1 cellular context compared by ENCODE assay signal in the genomic region with DNA sequence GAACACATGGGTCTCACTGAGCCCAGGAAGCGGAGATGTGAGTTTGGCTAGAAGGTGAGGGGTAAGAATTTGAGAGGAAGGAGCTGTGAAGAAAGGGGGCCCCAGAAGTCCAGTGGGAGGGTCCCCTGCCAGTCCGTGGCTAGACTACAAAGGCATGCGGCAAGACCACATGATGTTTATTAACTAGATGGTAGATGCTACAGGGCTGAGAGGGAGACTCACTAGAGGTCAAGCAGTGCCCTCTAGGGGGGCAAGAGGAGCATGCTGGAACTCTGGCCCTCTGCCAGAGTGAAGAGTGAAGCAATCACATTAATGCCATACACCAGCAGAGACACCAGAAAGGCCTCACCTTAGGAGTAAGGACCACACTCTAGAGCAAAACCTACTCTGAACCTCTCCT.
A peak's percentile ranks its signal among the peaks of the same experiment; 100 is the strongest.
TF ChIP-seq lines count a peak whose summit lies in the region.

No MANE protein-coding gene starts in this region.

TF ChIP-seq in K562, 482 proteins besides CTCF, POLR2A, EP300 and RAD21 (continued from another document):
- TF ChIP-seq ZNF407 (IDR thresholded peaks at IDR 0.05; ENCODE audit: low read depth) (no peak), TFE3 (CRISPR knock-in tag; IDR thresholded peaks at IDR 0.05) (no peak), FOXK2 (conservative IDR thresholded peaks at IDR 0.05 in 1 of 2, IDR thresholded peaks at IDR 0.05 in 1 of 2; ENCODE audit: low read depth in 2 of 2) (0 out of 4 replicates have a peak, but pooled peaks of 1 of the 2 experiments have one; percentile 36), MBD2 (IDR thresholded peaks at IDR 0.05; ENCODE audit: borderline replicate concordance, low read depth) (no peak), ZNF408 (CRISPR knock-in tag; IDR thresholded peaks at IDR 0.05; ENCODE audit: low read depth) (no peak), CXXC5 (CRISPR knock-in tag; IDR thresholded peaks at IDR 0.05) (peak; percentile 8; the same call in 1 of the 2 replicates), SAFB2 (IDR thresholded peaks at IDR 0.05; ENCODE audit: borderline replicate concordance, low read depth, low read length, severe bottlenecking) (no peak), TBL1XR1 (IDR thresholded peaks at IDR 0.05; ENCODE audit: low read length in 2 of 2) (no peak), CUX1 (CRISPR knock-in tag; IDR thresholded peaks at IDR 0.05) (no peak), MAZ (CRISPR knock-in tag; conservative IDR thresholded peaks at IDR 0.05 in 1 of 2, IDR thresholded peaks at IDR 0.05 in 1 of 2) (peak in 1 of 2 experiments; percentile 57; a peak in 1 of 4 replicates), NFIC (IDR thresholded peaks at IDR 0.05) (peak; percentile 98), PRPF4 (IDR thresholded peaks at IDR 0.05; ENCODE audit: insufficient read depth, low read depth, low read length, poor library complexity, severe bottlenecking) (no peak), BCL6 (CRISPR knock-in tag; IDR thresholded peaks at IDR 0.05) (no peak), ZNF274 (IDR thresholded peaks at IDR 0.05; ENCODE audit: borderline replicate concordance, low read depth, low read length) (no peak), SMC3 (conservative IDR thresholded peaks at IDR 0.05; ENCODE audit: insufficient read depth, low read depth, low read length) (peak; percentile 82), ZNF592 (IDR thresholded peaks at IDR 0.05) (no peak), ZNF511 (CRISPR knock-in tag; IDR thresholded peaks at IDR 0.05) (no peak), SMAD1 (IDR thresholded peaks at IDR 0.05; ENCODE audit: low read depth, low read length, partially characterized antibody) (peak; percentile 59)
- TF ChIP-seq, protein P1, sequence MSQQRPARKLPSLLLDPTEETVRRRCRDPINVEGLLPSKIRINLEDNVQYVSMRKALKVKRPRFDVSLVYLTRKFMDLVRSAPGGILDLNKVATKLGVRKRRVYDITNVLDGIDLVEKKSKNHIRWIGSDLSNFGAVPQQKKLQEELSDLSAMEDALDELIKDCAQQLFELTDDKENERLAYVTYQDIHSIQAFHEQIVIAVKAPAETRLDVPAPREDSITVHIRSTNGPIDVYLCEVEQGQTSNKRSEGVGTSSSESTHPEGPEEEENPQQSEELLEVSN (IDR thresholded peaks at IDR 0.05; ENCODE audit: borderline replicate concordance in 1 of 2, extremely low read depth in 1 of 2, insufficient read depth in 1 of 2, insufficient read length in 1 of 2, low read depth in 1 of 2, low read length in 1 of 2, poor library complexity in 1 of 2, severe bottlenecking in 1 of 2): peak in 1 of 2 experiments; percentile 14
- TF ChIP-seq, protein P2, sequence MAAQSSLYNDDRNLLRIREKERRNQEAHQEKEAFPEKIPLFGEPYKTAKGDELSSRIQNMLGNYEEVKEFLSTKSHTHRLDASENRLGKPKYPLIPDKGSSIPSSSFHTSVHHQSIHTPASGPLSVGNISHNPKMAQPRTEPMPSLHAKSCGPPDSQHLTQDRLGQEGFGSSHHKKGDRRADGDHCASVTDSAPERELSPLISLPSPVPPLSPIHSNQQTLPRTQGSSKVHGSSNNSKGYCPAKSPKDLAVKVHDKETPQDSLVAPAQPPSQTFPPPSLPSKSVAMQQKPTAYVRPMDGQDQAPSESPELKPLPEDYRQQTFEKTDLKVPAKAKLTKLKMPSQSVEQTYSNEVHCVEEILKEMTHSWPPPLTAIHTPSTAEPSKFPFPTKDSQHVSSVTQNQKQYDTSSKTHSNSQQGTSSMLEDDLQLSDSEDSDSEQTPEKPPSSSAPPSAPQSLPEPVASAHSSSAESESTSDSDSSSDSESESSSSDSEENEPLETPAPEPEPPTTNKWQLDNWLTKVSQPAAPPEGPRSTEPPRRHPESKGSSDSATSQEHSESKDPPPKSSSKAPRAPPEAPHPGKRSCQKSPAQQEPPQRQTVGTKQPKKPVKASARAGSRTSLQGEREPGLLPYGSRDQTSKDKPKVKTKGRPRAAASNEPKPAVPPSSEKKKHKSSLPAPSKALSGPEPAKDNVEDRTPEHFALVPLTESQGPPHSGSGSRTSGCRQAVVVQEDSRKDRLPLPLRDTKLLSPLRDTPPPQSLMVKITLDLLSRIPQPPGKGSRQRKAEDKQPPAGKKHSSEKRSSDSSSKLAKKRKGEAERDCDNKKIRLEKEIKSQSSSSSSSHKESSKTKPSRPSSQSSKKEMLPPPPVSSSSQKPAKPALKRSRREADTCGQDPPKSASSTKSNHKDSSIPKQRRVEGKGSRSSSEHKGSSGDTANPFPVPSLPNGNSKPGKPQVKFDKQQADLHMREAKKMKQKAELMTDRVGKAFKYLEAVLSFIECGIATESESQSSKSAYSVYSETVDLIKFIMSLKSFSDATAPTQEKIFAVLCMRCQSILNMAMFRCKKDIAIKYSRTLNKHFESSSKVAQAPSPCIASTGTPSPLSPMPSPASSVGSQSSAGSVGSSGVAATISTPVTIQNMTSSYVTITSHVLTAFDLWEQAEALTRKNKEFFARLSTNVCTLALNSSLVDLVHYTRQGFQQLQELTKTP (IDR thresholded peaks at IDR 0.05; ENCODE audit: low read depth in 1 of 2, partially characterized antibody in 2 of 2): no peak
